Comparison of ENCODE assay signal across 2 cellular contexts in the genomic region with DNA sequence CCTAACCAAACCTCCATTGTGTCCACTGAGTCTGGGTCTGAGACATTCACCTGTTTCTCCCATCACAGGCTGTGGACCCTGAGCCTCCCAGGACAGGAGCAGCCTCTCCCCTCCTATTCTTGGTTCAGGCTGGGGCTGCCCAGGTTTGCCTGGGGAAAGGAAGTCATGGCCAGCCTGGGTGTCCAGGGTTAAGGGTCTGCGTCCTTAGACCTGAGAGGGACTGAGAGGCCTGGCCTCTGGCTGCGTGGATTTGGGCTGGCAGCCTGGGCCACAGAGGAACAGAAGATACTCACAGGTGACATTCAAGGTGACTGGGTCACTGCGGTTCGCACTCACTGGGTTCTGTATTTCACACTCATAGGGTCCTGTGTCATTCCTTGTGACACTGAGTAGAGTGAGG. TPM values are rescaled to one million over a fixed set of nuclear protein-coding genes. Genes with fewer than 3 reads are reported as not detected.
"Had no signal": no experiment of that assay in that cellular context is flagged by ENCODE, and none has a peak within 500 bp of the region (broad histone marks: within the 10 kb centered on the region; RNA-seq: fewer than 3 reads in every experiment).

No MANE protein-coding gene starts in this region.

RNA-seq across cellular contexts. Expression of a gene that starts 6.7 kb away (rescaled TPM):
- total RNA-seq: LHCN-M2, SJCRH30 had no signal
